22 cellular contexts compared by ENCODE assay signal in the genomic region with DNA sequence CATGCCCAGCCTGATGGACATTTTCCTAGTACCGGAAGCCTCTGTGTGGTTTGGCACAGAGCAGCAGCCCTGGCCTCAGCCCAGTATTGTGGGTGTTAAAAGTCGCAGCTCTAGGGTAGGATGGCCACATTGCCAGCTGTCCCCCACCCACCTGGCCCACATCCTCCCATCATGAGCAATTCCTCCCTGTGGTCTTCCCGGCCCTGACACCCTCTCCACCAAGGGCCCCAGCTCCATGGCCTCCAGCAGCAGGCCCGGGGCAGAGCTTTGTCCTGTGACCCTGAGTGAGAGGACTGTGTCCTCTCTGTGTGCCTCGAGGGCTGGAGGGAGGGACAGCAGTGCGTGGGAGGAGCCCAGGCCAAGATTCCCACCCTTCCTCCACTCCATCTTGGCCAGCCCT.
DNase-seq lines count a peak whose midpoint lies in the region; ATAC-seq and TF ChIP-seq lines count a peak whose summit lies in the region.
"Had no signal": no experiment of that assay in that cellular context is flagged by ENCODE, and none has a peak within 500 bp of the region (broad histone marks: within the 10 kb centered on the region; RNA-seq: fewer than 3 reads in every experiment).

No MANE protein-coding gene starts in this region.

- H3K27me3 ChIP-seq in IMR-90 (ENCODE audit: control insufficient read depth, insufficient read depth, low read length) (peaks cover 4% of the 10 kb centered on the region; the same call in 1 of the 2 replicates), stomach (peaks cover 0 to 20% (median 0%) of the 10 kb centered on the region in 3 donors), MM.1S (replicated peaks; ENCODE audit: insufficient read depth, low read length) (peaks cover 64% of the 10 kb centered on the region)
- H3K27me3 ChIP-seq: body of pancreas, heart left ventricle, pancreas had no signal

- H3K4me1 Mint-ChIP-seq in effector memory CD8-positive, alpha-beta T cell (ENCODE audit: low read depth in 2 of 2): peaks cover 3 to 6% of the 10 kb centered on the region in 2 donors
- H3K4me1 Mint-ChIP-seq: CD4-positive, CD25-positive, alpha-beta regulatory T cell had no signal

- no peaks in the 10 kb centered on the region for H3K36me3 Mint-ChIP-seq in effector memory CD8-positive, alpha-beta T cell (ENCODE audit: insufficient read depth)
- H3K36me3 Mint-ChIP-seq: CD4-positive, CD25-positive, alpha-beta regulatory T cell; natural killer cell had no signal

- H3K79me1 ChIP-seq in IMR-90 (ENCODE audit: low read depth in 1 of 2, low read length in 2 of 2): no peaks in the 10 kb centered on the region

- H3K4me3 ChIP-seq in IMR-90 (ENCODE audit: insufficient read depth, low read depth, low read length) (no peak overlapping the region), stomach (no peak overlapping the region), MM.1S (ENCODE audit: low read length) (no peak overlapping the region)
- H3K4me3 ChIP-seq: body of pancreas, heart left ventricle, pancreas had no signal

- POLR2A ChIA-PET in IMR-90 (lab: Charles Lee; ENCODE audit: unreplicated experiment): no interaction called here
- POLR2A ChIA-PET in GM10248 (lab: Yijun Ruan, JAX): no interaction called here

- no peak overlapping the region for H3K9ac ChIP-seq in IMR-90 (ENCODE audit: low read depth, low read length)
- no peak overlapping the region for H3K9ac ChIP-seq in MM.1S (ENCODE audit: low read length)

- no peak overlapping the region for H3K4me2 ChIP-seq in IMR-90 (ENCODE audit: low read depth, low read length)
- H3K4me2 ChIP-seq in MM.1S (ENCODE audit: low read depth, low read length): no peak overlapping the region

- DNase-seq in IMR-90 (no peak), RPMI7951 (ENCODE audit: low read depth) (peak; percentile 62), left lobe of liver (ENCODE audit: low spot score) (peak; percentile 74), stomach (peak; percentile 60), GM10248 (ENCODE audit: extremely low spot score) (no peak), MM.1S (no peak)
- no peak for DNase-seq in effector memory CD8-positive, alpha-beta T cell
- DNase-seq: activated CD8-positive, alpha-beta T cell treated with anti-CD3 and anti-CD28 coated beads, Interleukin-2, amount 10 ng/mL, durations not matched to agents 7 days and 5 days; activated effector memory CD4-positive, alpha-beta T cell treated with anti-CD3 and anti-CD28 coated beads, Interleukin-2, amount 50 U/mL, for 16 hours; activated T-cell treated with anti-CD3 and anti-CD28 coated beads for 4 hours; body of pancreas; CD4-positive, CD25-positive, alpha-beta regulatory T cell; DMS 273 treated with DMSO at 0.1 percent for 48 hours; effector CD4-positive, alpha-beta T cell; GF-D8; natural killer cell; NCI-H1417 treated with DMSO at 0.1 percent for 48 hours; NCI-H2107; stimulated activated CD4-positive, alpha-beta T cell treated with anti-CD3 and anti-CD28 coated beads, Interleukin-12 subunit alpha, Interleukin-12 subunit beta, amount 100 ng/mL, for 4 hours; stimulated activated naive CD8-positive, alpha-beta T cell treated with anti-CD3 and anti-CD28 coated beads, Interleukin-15, Interleukin-2, amounts not matched to agents 100 U/mL and 50 U/mL, for 24 hours had no signal

- H3K36me3 ChIP-seq in IMR-90 (ENCODE audit: control insufficient read depth, insufficient read depth, low read length) (no peaks in the 10 kb centered on the region), stomach (no peaks in the 10 kb centered on the region), MM.1S (replicated peaks; ENCODE audit: insufficient read depth, low read length) (no peaks in the 10 kb centered on the region)
- H3K36me3 ChIP-seq: heart left ventricle, pancreas had no signal

- CTCF ChIA-PET in IMR-90 (lab: Yijun Ruan, JAX): no interaction called here
- CTCF ChIA-PET in GM10248 (lab: Yijun Ruan, JAX): interaction anchor here (0.7 to 1.7 kb wide), 6 partner anchors 8 to 745 kb away, joined by 3 to 8 read pairs (median 4); no protein-coding TSS in a partner anchor

- no peak overlapping the region for H2BK5ac ChIP-seq in IMR-90 (ENCODE audit: low read depth, low read length, poor library complexity, severe bottlenecking)

- H3K18ac ChIP-seq in IMR-90 (ENCODE audit: low read depth, low read length): no peak overlapping the region

- no peaks in the 10 kb centered on the region for H3F3A ChIP-seq in MM.1S (ENCODE audit: insufficient read depth, low read length)

- no peak overlapping the region for H2BK15ac ChIP-seq in IMR-90 (ENCODE audit: low read depth, low read length)

- no peak overlapping the region for H3K56ac ChIP-seq in IMR-90 (ENCODE audit: extremely low read depth, insufficient read depth, low read length)

- no CpG with 5 or more reads among the region's 6 CpGs for WGBS in IMR-90 (ENCODE audit: extremely low coverage in 2 of 2, insufficient read length in 1 of 2), 2 experiments
- 12 to 40% (median 20%) methylated on average over 5 to 6 of the region's 6 CpGs for WGBS in stomach, 5 donors

- H3K27ac Mint-ChIP-seq in effector memory CD8-positive, alpha-beta T cell: no peak overlapping the region
- H3K27ac Mint-ChIP-seq: activated CD8-positive, alpha-beta T cell treated with anti-CD3 and anti-CD28 coated beads, Interleukin-2, amount 10 ng/mL, durations not matched to agents 7 days and 5 days; CD4-positive, CD25-positive, alpha-beta regulatory T cell; natural killer cell had no signal

- intact Hi-C loops in IMR-90 (cut with micrococcal nuclease): loop anchor here (5.0 kb wide), 1 partner anchor 173 kb away; a partner anchor contains a TSS
- intact Hi-C loops in stomach (cut with DNase I; ENCODE audit: low total_unique reads): no loop called here

- H3K27ac ChIP-seq in IMR-90 (ENCODE audit: insufficient read depth, low read length) (no peak overlapping the region), stomach (no peak overlapping the region), MM.1S (ENCODE audit: low read length) (no peak overlapping the region)
- H3K27ac ChIP-seq: body of pancreas, heart left ventricle, pancreas had no signal

- TF ChIP-seq CTCF in IMR-90 (conservative IDR thresholded peaks at IDR 0.05; ENCODE audit: low read depth, low read length): no peak
- no peak for TF ChIP-seq CTCF in stomach (IDR thresholded peaks at IDR 0.05)
- no peak for TF ChIP-seq CTCF in GM10248 (IDR thresholded peaks at IDR 0.05; ENCODE audit: control extremely low read depth, extremely low read depth, low read depth, missing control alignments)
- no peak for TF ChIP-seq CTCF in MM.1S (IDR thresholded peaks at IDR 0.05; ENCODE audit: low read length)

- H2AK5ac ChIP-seq in IMR-90 (ENCODE audit: low read depth, low read length): 0 out of 2 replicates have a peak overlapping the region, but pooled peaks have one; percentile 48

- H3K9me2 ChIP-seq in MM.1S (replicated peaks; ENCODE audit: insufficient read depth, low read length): no peaks in the 10 kb centered on the region

- no peaks in the 10 kb centered on the region for H3K9me1 ChIP-seq in IMR-90 (ENCODE audit: insufficient read depth, low read length)

- no peaks in the 10 kb centered on the region for H3K79me2 ChIP-seq in MM.1S (ENCODE audit: low read length)

- no peak overlapping the region for H2BK20ac ChIP-seq in IMR-90 (ENCODE audit: low read depth, low read length)

- H4K20me1 ChIP-seq in IMR-90 (ENCODE audit: insufficient read depth, low read length) (no peaks in the 10 kb centered on the region), MM.1S (ENCODE audit: insufficient read depth, low read length) (no peaks in the 10 kb centered on the region)

- H4K5ac ChIP-seq in IMR-90 (ENCODE audit: low read depth, low read length): no peak overlapping the region

- TF ChIP-seq EP300 in stomach (IDR thresholded peaks at IDR 0.05): no peak

- peaks cover 24 to 66% of the 10 kb centered on the region in 2 donors for H3K27me3 Mint-ChIP-seq in effector memory CD8-positive, alpha-beta T cell
- H3K27me3 Mint-ChIP-seq: CD4-positive, CD25-positive, alpha-beta regulatory T cell had no signal

- no peak overlapping the region for H4K8ac ChIP-seq in IMR-90 (ENCODE audit: low read depth in 2 of 2, low read length in 2 of 2)

- dilution Hi-C loops in IMR-90 (cut with HindIII; ENCODE audit: low sequenced_read_pairs, unreplicated experiment): no loop called here

- H2AK9ac ChIP-seq in IMR-90 (replicated peaks; ENCODE audit: low read depth, low read length, poor library complexity): peak overlapping the region; percentile 25

- ATAC-seq in IMR-90 (ENCODE audit: low read depth): no peak
- ATAC-seq in left lobe of liver: peak; percentile 55
- no peak for ATAC-seq in effector memory CD8-positive, alpha-beta T cell (replicated peaks)
- ATAC-seq: activated CD8-positive, alpha-beta T cell treated with anti-CD3 and anti-CD28 coated beads, Interleukin-2, amount 10 ng/mL, durations not matched to agents 7 days and 5 days; body of pancreas; heart left ventricle; pancreas; stimulated activated naive CD8-positive, alpha-beta T cell treated with anti-CD3 and anti-CD28 coated beads, Interleukin-15, Interleukin-2, amounts not matched to agents 100 U/mL and 50 U/mL, for 24 hours had no signal

- no peak overlapping the region for H3K4me3 Mint-ChIP-seq in effector memory CD8-positive, alpha-beta T cell
- H3K4me3 Mint-ChIP-seq: activated CD8-positive, alpha-beta T cell treated with anti-CD3 and anti-CD28 coated beads, Interleukin-2, amount 10 ng/mL, durations not matched to agents 7 days and 5 days; CD4-positive, CD25-positive, alpha-beta regulatory T cell had no signal

- TF ChIP-seq POLR2A in IMR-90 (IDR thresholded peaks at IDR 0.05; ENCODE audit: low read depth, low read length): no peak
- TF ChIP-seq POLR2A in stomach (IDR thresholded peaks at IDR 0.05): no peak

- H3K4me1 ChIP-seq in IMR-90 (ENCODE audit: control insufficient read depth, insufficient read depth, low read length): peaks cover 12% of the 10 kb centered on the region; the same call in 1 of the 2 replicates
- H3K4me1 ChIP-seq in stomach: peaks cover 0 to 17% (median 7%) of the 10 kb centered on the region in 4 donors
- H3K4me1 ChIP-seq in MM.1S (ENCODE audit: low read length): no peaks in the 10 kb centered on the region
- H3K4me1 ChIP-seq: body of pancreas, pancreas had no signal

- H3K9me3 Mint-ChIP-seq in effector memory CD8-positive, alpha-beta T cell: no peaks in the 10 kb centered on the region
- H3K9me3 Mint-ChIP-seq: CD4-positive, CD25-positive, alpha-beta regulatory T cell; natural killer cell had no signal

- H2BK120ac ChIP-seq in IMR-90 (ENCODE audit: low read depth, low read length): no peak overlapping the region

- H3K14ac ChIP-seq in IMR-90 (replicated peaks; ENCODE audit: low read depth, low read length): no peak overlapping the region

- H3K23ac ChIP-seq in IMR-90 (ENCODE audit: low read depth, low read length): no peak overlapping the region

- H2AFZ ChIP-seq in IMR-90 (replicated peaks; ENCODE audit: low read length, poor library complexity) (peak overlapping the region; percentile 55), MM.1S (ENCODE audit: low read length) (no peak overlapping the region)

- no peak overlapping the region for H4K91ac ChIP-seq in IMR-90 (ENCODE audit: insufficient read depth, low read depth, low read length)

- no peak for TF ChIP-seq RAD21 in IMR-90 (IDR thresholded peaks at IDR 0.05; ENCODE audit: low read length)

- peak overlapping the region; percentile 44 for H3K4ac ChIP-seq in IMR-90 (ENCODE audit: low read depth, low read length)

- BruUV-seq in IMR-90 (replicated peaks; lab: Mats Ljungman, UMichigan): no TSS peak

- in situ Hi-C loops in IMR-90 (cut with MboI; ENCODE audit: low sequenced_read_pairs): no loop called here

- H3K9me3 ChIP-seq in IMR-90 (ENCODE audit: control insufficient read depth, insufficient read depth, low read length) (peaks cover 5% of the 10 kb centered on the region), stomach (no peaks in the 10 kb centered on the region), MM.1S (replicated peaks; ENCODE audit: insufficient read depth, low read length) (no peaks in the 10 kb centered on the region)
- H3K9me3 ChIP-seq: body of pancreas, pancreas had no signal

Comparison
In these comparisons a context has a peak if more than half of its experiments do, and no peak if none do; other contexts are left out.
1. DNase-seq: peak in RPMI7951 (single experiment), left lobe of liver (single experiment) and stomach (single experiment); none in IMR-90 (single experiment), GM10248 (single experiment), MM.1S (single experiment) and effector memory CD8-positive, alpha-beta T cell (0 of 3).